ENCODE assay signal across 9 cellular contexts in genomic region chr7:36192050-36192824, GRCh38. TPM values are rescaled to one million over a fixed set of nuclear protein-coding genes. Genes with fewer than 3 reads are reported as not detected.
DNase-seq lines count a peak whose midpoint lies in the region; ATAC-seq and TF ChIP-seq lines count a peak whose summit lies in the region.
"Had no signal": no experiment of that assay in that cellular context is flagged by ENCODE, and none has a peak within 500 bp of the region (broad histone marks: within the 10 kb centered on the region; RNA-seq: fewer than 3 reads in every experiment).

No MANE protein-coding gene starts in this region.

- no peaks in the 10 kb centered on the region for H4K20me1 ChIP-seq in fibroblast of lung (ENCODE audit: control insufficient read depth, extremely low read depth, insufficient read depth, low read length)

- H3K9me3 ChIP-seq in fibroblast of lung (ENCODE audit: control insufficient read depth, insufficient read depth, low read depth, low read length), result no peaks in the 10 kb centered on the region

- ATAC-seq in GM19397 (IDR thresholded peaks at IDR 0.05; ENCODE audit: unreplicated experiment), result peak; percentile 51
- ATAC-seq: HCT116 had no signal

- no peaks in the 10 kb centered on the region for H3K4me1 ChIP-seq in fibroblast of lung (ENCODE audit: control insufficient read depth, extremely low read depth, insufficient read depth, low read length)

- no peak overlapping the region for H2AFZ ChIP-seq in fibroblast of lung (ENCODE audit: low read length)

- H3K79me2 ChIP-seq in fibroblast of lung (ENCODE audit: control insufficient read depth, insufficient read depth, low read length), result no peaks in the 10 kb centered on the region

- H3K27me3 ChIP-seq in fibroblast of lung (ENCODE audit: control insufficient read depth, insufficient read depth, low read length), result no peaks in the 10 kb centered on the region

- no peak overlapping the region for H3K27ac ChIP-seq in fibroblast of lung (ENCODE audit: insufficient read depth, low read length)

- H3K36me3 ChIP-seq in fibroblast of lung (ENCODE audit: control insufficient read depth, insufficient read depth, low read length), result no peaks in the 10 kb centered on the region

- peak in 1 of 2 donors; percentile 12 for TF ChIP-seq CTCF in fibroblast of lung (conservative IDR thresholded peaks at IDR 0.05 in 1 of 2, IDR thresholded peaks at IDR 0.05 in 1 of 2; ENCODE audit: low read depth in 1 of 2, low read length in 2 of 2)

- no peak overlapping the region for H3K4me3 ChIP-seq in fibroblast of lung (replicated peaks in 1 of 4; ENCODE audit: control extremely low read depth in 1 of 4, insufficient read depth in 1 of 4, low read depth in 3 of 4, low read length in 4 of 4)

- in situ Hi-C loops in G401 (cut with HindIII; ENCODE audit: low sequenced_read_pairs), result no loop called here

- no peak overlapping the region for H3K4me2 ChIP-seq in fibroblast of lung (ENCODE audit: extremely low read depth, insufficient read depth, low read length)

- DNase-seq in NAMALWA (ENCODE audit: low spot score) (peak; percentile 93), fibroblast of lung (ENCODE audit: low read depth in 2 of 2) (peak; percentile 84 to 92), stromal cell of bone marrow (ENCODE audit: low read depth) (peak; percentile 13), kidney tubule cell (ENCODE audit: low spot score) (no peak), G401 (ENCODE audit: low spot score) (no peak)
- no peak for DNase-seq in activated CD4-positive, CD25-positive, alpha-beta regulatory T cell treated with anti-CD3 and anti-CD28 coated beads, Interleukin-2, amount 50 U/mL, for 72 hours
- no peak for DNase-seq in stimulated activated naive CD4-positive, alpha-beta T cell (lab: John Stamatoyannopoulos, UW)

- no peak overlapping the region for H3K9ac ChIP-seq in fibroblast of lung (ENCODE audit: insufficient read depth, low read length)

RNA-seq across cellular contexts. Expression of gene EEPD1, which starts 39.2 kb away (rescaled TPM):
- total RNA-seq in fibroblast of lung, result 8.4 and 9.2 TPM in 2 replicates
- 3.9 and 15.9 TPM in 2 replicates for polyA plus RNA-seq in fibroblast of lung
- polyA plus RNA-seq in fibroblast of lung (2012), result 3.8 and 24.7 TPM in 2 replicates
- polyA minus RNA-seq in fibroblast of lung (ENCODE audit: low replicate concordance), result 1.7 and 31.8 TPM in 2 replicates
- total RNA-seq in G401 (2014; rRNA removed; shearing (Covaris generic)), result 15.5 and 32.6 TPM in 2 replicates

Comparison
In these comparisons a context has a peak if more than half of its experiments do, and no peak if none do; other contexts are left out.
1. DNase-seq: peak in NAMALWA (single experiment), fibroblast of lung (2 of 2) and stromal cell of bone marrow (single experiment); none in kidney tubule cell (single experiment), G401 (single experiment), activated CD4-positive, CD25-positive, alpha-beta regulatory T cell treated with anti-CD3 and anti-CD28 coated beads, Interleukin-2, amount 50 U/mL, for 72 hours (single experiment) and stimulated activated naive CD4-positive, alpha-beta T cell (0 of 6).